13 cellular contexts compared by ENCODE assay signal in genomic region chr3:100114413-100115030, GRCh38. TPM values are rescaled to one million over a fixed set of nuclear protein-coding genes. Genes with fewer than 3 reads are reported as not detected.
A peak's percentile ranks its signal among the peaks of the same experiment; 100 is the strongest.
DNase-seq lines count a peak whose midpoint lies in the region; ATAC-seq, FAIRE-seq and TF ChIP-seq lines count a peak whose summit lies in the region.
"Had no signal": no experiment of that assay in that cellular context is flagged by ENCODE, and none has a peak within 500 bp of the region (broad histone marks: within the 10 kb centered on the region; RNA-seq: fewer than 3 reads in every experiment).

Gene FILIP1L, minus strand, starts transcription at chr3:100114501.

- peaks cover 7% of the 10 kb centered on the region for H3K9me3 Mint-ChIP-seq in progenitor cell of endocrine pancreas (ENCODE audit: low read depth)
- H3K9me3 Mint-ChIP-seq: activated CD4-positive, alpha-beta memory T cell treated with anti-CD3 and anti-CD28 coated beads for 36 hours had no signal

- H3K27me3 ChIP-seq in HepG2 (ENCODE audit: control insufficient read depth in 1 of 2, insufficient read depth in 2 of 2, low read length in 2 of 2) (no peaks in the 10 kb centered on the region), right lobe of liver (no peaks in the 10 kb centered on the region), esophagus squamous epithelium (no peaks in the 10 kb centered on the region)

- peak within 1 kb of the TSS; percentile 82 for H2AFZ ChIP-seq in HepG2 (ENCODE audit: low read length)

- no peak for TF ChIP-seq RAD21 in HepG2 (CRISPR knock-in tag; IDR thresholded peaks at IDR 0.05)

- H3K4me3 ChIP-seq in HepG2 (replicated peaks in 1 of 3; ENCODE audit: insufficient read depth in 1 of 3, low read depth in 2 of 3, low read length in 3 of 3) (no peak within 1 kb of the TSS), right lobe of liver (no peak within 1 kb of the TSS), esophagus squamous epithelium (no peak within 1 kb of the TSS)
- H3K4me3 ChIP-seq: SK-N-MC had no signal

- no peaks in the 10 kb centered on the region for H3K27me3 Mint-ChIP-seq in progenitor cell of endocrine pancreas
- H3K27me3 Mint-ChIP-seq: activated CD4-positive, alpha-beta memory T cell treated with anti-CD3 and anti-CD28 coated beads for 36 hours had no signal

- in situ Hi-C loops in HepG2 (cut with HindIII; ENCODE audit: extremely low pct_ligation_motif_present, low pct_unique_long_range_greater_than_20kb), result no loop called here

- no peak within 1 kb of the TSS for H3K9ac ChIP-seq in HepG2 (ENCODE audit: insufficient read depth, low read depth, low read length)

- H3K27ac Mint-ChIP-seq in progenitor cell of endocrine pancreas, result no peak within 1 kb of the TSS
- H3K27ac Mint-ChIP-seq: activated CD4-positive, alpha-beta memory T cell treated with anti-CD3 and anti-CD28 coated beads for 36 hours had no signal

- no peak within 1 kb of the TSS for H3K4me3 Mint-ChIP-seq in progenitor cell of endocrine pancreas (ENCODE audit: low read depth)
- H3K4me3 Mint-ChIP-seq: activated CD4-positive, alpha-beta memory T cell treated with anti-CD3 and anti-CD28 coated beads for 36 hours had no signal

- peak within 1 kb of the TSS; percentile 12 for H3K27ac ChIP-seq in HepG2 (ENCODE audit: extremely low read length, insufficient read depth, low read length)
- no peak within 1 kb of the TSS for H3K27ac ChIP-seq in right lobe of liver
- H3K27ac ChIP-seq in esophagus squamous epithelium, result no peak within 1 kb of the TSS
- H3K27ac ChIP-seq: SK-N-MC had no signal

- no peaks in the 10 kb centered on the region for H4K20me1 ChIP-seq in HepG2 (ENCODE audit: insufficient read depth, low read length)

- POLR2A ChIA-PET in HepG2 (lab: Yijun Ruan, JAX), result interaction anchor here (1.5 kb wide), 1 partner anchor 38 kb away, joined by 4 read pairs; no protein-coding TSS in a partner anchor

- ATAC-seq in HepG2 (peak; percentile 73), right lobe of liver (no peak), GM19351 (IDR thresholded peaks at IDR 0.05; ENCODE audit: unreplicated experiment) (no peak), HG03175 (IDR thresholded peaks at IDR 0.05; ENCODE audit: unreplicated experiment) (no peak)

- DNase-seq in HepG2 (ENCODE audit: low spot score) (peak; percentile 42), right lobe of liver (no peak), cardiac septum (ENCODE audit: low spot score) (peak; percentile 79), progenitor cell of endocrine pancreas (ENCODE audit: low spot score, unreplicated experiment) (no peak), esophagus squamous epithelium (lab: John Stamatoyannopoulos, UW) (no peak)
- DNase-seq in activated CD4-positive, alpha-beta T cell treated with anti-CD3 and anti-CD28 coated beads for 48 hours, result no peak
- DNase-seq: activated CD4-positive, alpha-beta memory T cell treated with anti-CD3 and anti-CD28 coated beads for 36 hours; activated naive CD4-positive, alpha-beta T cell treated with anti-CD3 and anti-CD28 coated beads, Interleukin-2, amount 50 U/mL, for 16 hours; GOT3; NCI-H446 treated with DMSO at 0.1 percent for 48 hours had no signal

- no TSS peak for BruUV-seq in HepG2 (replicated peaks; lab: Mats Ljungman, UMichigan)

- no peaks in the 10 kb centered on the region for H3K36me3 ChIP-seq in HepG2 (replicated peaks in 1 of 2; ENCODE audit: control insufficient read depth in 1 of 2, insufficient read depth in 2 of 2, low read length in 2 of 2)
- H3K36me3 ChIP-seq in right lobe of liver, result no peaks in the 10 kb centered on the region
- H3K36me3 ChIP-seq in esophagus squamous epithelium, result no peaks in the 10 kb centered on the region

- FAIRE-seq in HepG2 (lab: Jason Lieb, UNC), result no peak

- peak within 1 kb of the TSS; percentile 29; the same call in 1 of the 2 replicates for H3K4me2 ChIP-seq in HepG2 (ENCODE audit: low read depth, low read length)

- CTCF ChIA-PET in HepG2 (lab: Yijun Ruan, JAX; ENCODE audit: low intra/inter-chr PET ratio, low total read pairs), result no interaction called here

- no peaks in the 10 kb centered on the region for H3K79me2 ChIP-seq in HepG2 (ENCODE audit: insufficient read depth, low read length)

- peaks cover 2% of the 10 kb centered on the region for H3K36me3 Mint-ChIP-seq in progenitor cell of endocrine pancreas (ENCODE audit: insufficient read depth)

- TF ChIP-seq POLR2A in HepG2 (IDR thresholded peaks at IDR 0.05; ENCODE audit: insufficient read depth in 1 of 2, low read depth in 2 of 2, low read length in 2 of 2) (no peak), right lobe of liver (IDR thresholded peaks at IDR 0.05) (no peak), esophagus squamous epithelium (IDR thresholded peaks at IDR 0.05) (no peak)

- peaks cover 17% of the 10 kb centered on the region for H3K4me1 ChIP-seq in HepG2 (ENCODE audit: insufficient read depth, low read length)
- no peaks in the 10 kb centered on the region for H3K4me1 ChIP-seq in right lobe of liver
- peaks cover 0 to 8% (median 0%) of the 10 kb centered on the region in 3 donors for H3K4me1 ChIP-seq in esophagus squamous epithelium

- TF ChIP-seq EP300 in HepG2 (IDR thresholded peaks at IDR 0.05; ENCODE audit: low read depth in 2 of 2, low read length in 2 of 2) (peak in 1 of 2 experiments; percentile 65; a peak in 2 of 4 replicates), HepG2 (CRISPR knock-in tag; IDR thresholded peaks at IDR 0.05; ENCODE audit: borderline replicate concordance) (no peak)

- peaks cover 12% of the 10 kb centered on the region for H3K4me1 Mint-ChIP-seq in progenitor cell of endocrine pancreas (ENCODE audit: low read depth)

- intact Hi-C loops in HepG2 (cut with micrococcal nuclease; ENCODE audit: unreplicated experiment), result no loop called here
- intact Hi-C loops in right lobe of liver (cut with DNase I), result no loop called here
- intact Hi-C loops in cardiac septum (cut with DNase I), result no loop called here
- intact Hi-C loops in esophagus squamous epithelium (cut with DNase I), result no loop called here

- H3K9me3 ChIP-seq in HepG2 (ENCODE audit: low read length) (no peaks in the 10 kb centered on the region), right lobe of liver (no peaks in the 10 kb centered on the region), esophagus squamous epithelium (no peaks in the 10 kb centered on the region)

- WGBS in HepG2 (ENCODE audit: low lambda C conversion rate), result 50% methylated on average over 7 of the region's 7 CpGs
- 52% methylated on average over 5 of the region's 7 CpGs for WGBS in right lobe of liver (ENCODE audit: insufficient coverage, low coverage, low lambda C conversion rate, missing lambda C conversion rate)
- WGBS in esophagus squamous epithelium, 2 donors, result 60% methylated on average over 4 to 6 of the region's 7 CpGs

- TF ChIP-seq CTCF in HepG2 (CRISPR knock-in tag; IDR thresholded peaks at IDR 0.05) (no peak), right lobe of liver (IDR thresholded peaks at IDR 0.05) (no peak), progenitor cell of endocrine pancreas (IDR thresholded peaks at IDR 0.05; ENCODE audit: unreplicated experiment) (no peak), esophagus squamous epithelium (IDR thresholded peaks at IDR 0.05) (no peak)

RNA-seq across cellular contexts. Expression of gene FILIP1L, which starts in this region (rescaled TPM):
- 8.1 and 10.2 TPM in 2 replicates for total RNA-seq in HepG2 (2016; rRNA removed; fragmentation: Illumina TruSeq; extraction: Trizol)
- total RNA-seq in HepG2 (2016; cell fraction: cytosol; rRNA removed; fragmentation: Illumina TruSeq; extraction: Trizol; ENCODE audit: low read depth), result 1.0 and 1.1 TPM in 2 replicates
- total RNA-seq in HepG2 (2016; cell fraction: insoluble cytoplasmic fraction; rRNA removed; fragmentation: Illumina TruSeq; extraction: Trizol), result 7.7 and 10.2 TPM in 2 replicates
- total RNA-seq in HepG2 (2016; cell fraction: membrane; rRNA removed; fragmentation: Illumina TruSeq; extraction: Trizol), result 2.4 and 3.3 TPM in 2 replicates
- 5.5 and 5.9 TPM in 2 replicates for total RNA-seq in HepG2 (2016; cell fraction: nucleus; rRNA removed; fragmentation: Illumina TruSeq; extraction: Trizol)
- polyA plus RNA-seq in HepG2 (2011; rRNA removed), result 166 and 187 TPM in 2 replicates
- polyA plus RNA-seq in HepG2 (2011; cell fraction: cytosol; rRNA removed), result 125 and 126 TPM in 2 replicates
- 122 and 131 TPM in 2 replicates for polyA plus RNA-seq in HepG2 (2011; cell fraction: nucleus; rRNA removed)
- polyA plus RNA-seq in HepG2 (2012), result 68.2 and 110 TPM in 2 replicates
- 0.85 and 0.89 TPM in 2 replicates for polyA plus RNA-seq in HepG2 (2016; cell fraction: cytosol; fragmentation: Illumina TruSeq; extraction: Trizol; ENCODE audit: low read depth)
- polyA plus RNA-seq in HepG2 (2016; cell fraction: insoluble cytoplasmic fraction; fragmentation: Illumina TruSeq; extraction: Trizol; ENCODE audit: low read depth), result 13.3 and 13.4 TPM in 2 replicates
- 1.5 and 2.1 TPM in 2 replicates for polyA plus RNA-seq in HepG2 (2016; cell fraction: membrane; fragmentation: Illumina TruSeq; extraction: Trizol; ENCODE audit: low read depth)
- polyA plus RNA-seq in HepG2 (2016; cell fraction: nucleus; fragmentation: Illumina TruSeq; extraction: Trizol; ENCODE audit: insufficient read depth, low read depth), result 8.6 and 9.7 TPM in 2 replicates
- 0.05 and 92.6 TPM in 2 replicates for polyA minus RNA-seq in HepG2 (2011; rRNA and poly(A)+ RNA removed; ENCODE audit: low replicate concordance)
- 131 and 135 TPM in 2 replicates for polyA minus RNA-seq in HepG2 (2011; cell fraction: cytosol; rRNA and poly(A)+ RNA removed)
- polyA minus RNA-seq in HepG2 (2011; cell fraction: nucleus; rRNA and poly(A)+ RNA removed), result 134 and 197 TPM in 2 replicates
- total RNA-seq in right lobe of liver, result 10 to 100 TPM in 1 of 6 experiments, 1 to 10 TPM in 4, under 1 TPM in 1; 0.97 to 10.8 (median 3.6) TPM
- total RNA-seq in cardiac septum, result 120 TPM
- total RNA-seq in progenitor cell of endocrine pancreas, result 19.4 and 29.6 TPM in 2 replicates
- total RNA-seq in esophagus squamous epithelium, result 10 to 100 TPM in 2 of 4 donors, 1 to 10 TPM in 2; 2.5 to 23.5 (median 10.7) TPM

Comparison
In these comparisons a context has a peak if more than half of its experiments do, and no peak if none do; other contexts are left out.
1. DNase-seq: peak in HepG2 (single experiment) and cardiac septum (single experiment); none in right lobe of liver (0 of 3), progenitor cell of endocrine pancreas (single experiment), esophagus squamous epithelium (single experiment) and activated CD4-positive, alpha-beta T cell treated with anti-CD3 and anti-CD28 coated beads for 48 hours (single experiment).